Comparison of ENCODE assay signal across 29 cellular contexts in genomic region chr12:115485967-115486366, GRCh38.
"Had no signal": no experiment of that assay in that cellular context is flagged by ENCODE, and none has a peak within 500 bp of the region (broad histone marks: within the 10 kb centered on the region; RNA-seq: fewer than 3 reads in every experiment).

No MANE protein-coding gene starts in this region.

- H3K36me3 ChIP-seq: heart left ventricle, lower lobe of right lung, right atrium auricular region, transverse colon had no signal

- H3K27me3 Mint-ChIP-seq: activated CD8-positive, alpha-beta T cell treated with anti-CD3 and anti-CD28 coated beads for 36 hours; activated naive CD8-positive, alpha-beta T cell treated with anti-CD3 and anti-CD28 coated beads, Interleukin-2, amount 50 U/mL, for 24 hours; activated T-helper 17 cell treated with anti-CD3 and anti-CD28 coated beads, Interleukin-2, amount 50 U/mL, for 72 hours had no signal

- H2AFZ ChIP-seq: parathyroid adenoma had no signal

- H3K9me3 ChIP-seq: lower lobe of right lung, mucosa of descending colon, psoas muscle, right atrium auricular region, testis, transverse colon had no signal

- H3K27ac ChIP-seq: heart left ventricle, lower lobe of right lung, parathyroid adenoma, psoas muscle, right atrium auricular region, testis, transverse colon had no signal

- H3K9me3 Mint-ChIP-seq: activated T-cell treated with anti-CD3 and anti-CD28 coated beads, Interleukin-2, amount 50 U/mL, for 4 hours had no signal

- H3K27ac Mint-ChIP-seq: activated CD8-positive, alpha-beta T cell treated with anti-CD3 and anti-CD28 coated beads for 36 hours; activated naive CD4-positive, alpha-beta T cell treated with anti-CD3 and anti-CD28 coated beads, Interleukin-2, amount 50 U/mL, for 24 hours; activated naive CD8-positive, alpha-beta T cell treated with anti-CD3 and anti-CD28 coated beads, Interleukin-2, amount 50 U/mL, for 24 hours; activated T-helper 17 cell treated with anti-CD3 and anti-CD28 coated beads, Interleukin-2, amount 50 U/mL, for 72 hours; natural killer cell treated with Interleukin-12 subunit alpha and Interleukin-12 subunit beta and Interleukin-15 and Interleukin-18, amount 100 ng/mL, for 72 hours; WTC11 had no signal

- H3K4me1 ChIP-seq: lower lobe of right lung, parathyroid adenoma, psoas muscle, right atrium auricular region, testis, transverse colon had no signal

- H3K36me3 Mint-ChIP-seq: activated naive CD4-positive, alpha-beta T cell treated with anti-CD3 and anti-CD28 coated beads, Interleukin-2, amount 50 U/mL, for 24 hours; natural killer cell treated with Interleukin-12 subunit alpha and Interleukin-12 subunit beta and Interleukin-15 and Interleukin-18, amount 100 ng/mL, for 72 hours had no signal

- H3K4me3 Mint-ChIP-seq: activated CD8-positive, alpha-beta T cell treated with anti-CD3 and anti-CD28 coated beads for 36 hours; activated naive CD4-positive, alpha-beta T cell treated with anti-CD3 and anti-CD28 coated beads, Interleukin-2, amount 50 U/mL, for 24 hours; activated naive CD8-positive, alpha-beta T cell treated with anti-CD3 and anti-CD28 coated beads, Interleukin-2, amount 50 U/mL, for 24 hours; activated T-cell treated with anti-CD3 and anti-CD28 coated beads, Interleukin-2, amount 50 U/mL, for 4 hours; activated T-helper 17 cell treated with anti-CD3 and anti-CD28 coated beads, Interleukin-2, amount 50 U/mL, for 72 hours; natural killer cell treated with Interleukin-12 subunit alpha and Interleukin-12 subunit beta and Interleukin-15 and Interleukin-18, amount 100 ng/mL, for 72 hours; WTC11 had no signal

- H3K9ac ChIP-seq: parathyroid adenoma had no signal

- H3K4me3 ChIP-seq: heart left ventricle, lower lobe of right lung, mucosa of descending colon, psoas muscle, right atrium auricular region, testis, transverse colon had no signal

- DNase-seq: activated CD4-positive, alpha-beta T cell treated with anti-CD3 and anti-CD28 coated beads for 1 hour; activated CD4-positive, alpha-beta T cell treated with anti-CD3 and anti-CD28 coated beads, Interleukin-2, amount 50 U/mL, for 1 hour; activated CD8-positive, alpha-beta T cell treated with anti-CD3 and anti-CD28 coated beads for 36 hours; activated naive CD8-positive, alpha-beta T cell treated with anti-CD3 and anti-CD28 coated beads, Interleukin-2, amount 50 U/mL, for 24 hours; activated T-cell treated with anti-CD3 and anti-CD28 coated beads, Interleukin-2, amount 50 U/mL, for 4 hours; amygdala; central memory CD4-positive, alpha-beta T cell; dermis blood vessel endothelial cell; effector CD8-positive, alpha-beta T cell; erythroblast; heart left ventricle; kidney glomerular epithelial cell; lower lobe of right lung; mesenchymal stem cell; mucosa of descending colon; occipital lobe; psoas muscle; stimulated activated CD4-positive, alpha-beta T cell treated with anti-CD3 and anti-CD28 coated beads, Interleukin-4, amount 100 ng/mL, for 1 hour; stimulated activated naive CD8-positive, alpha-beta T cell treated with anti-CD3 and anti-CD28 coated beads, Interleukin-15, Interleukin-2, amounts not matched to agents 100 U/mL and 50 U/mL, for 24 hours; T-helper 2 cell; testis; transverse colon had no signal

- H3K79me2 ChIP-seq: parathyroid adenoma had no signal

- H3K4me1 Mint-ChIP-seq: activated naive CD4-positive, alpha-beta T cell treated with anti-CD3 and anti-CD28 coated beads, Interleukin-2, amount 50 U/mL, for 24 hours; activated naive CD8-positive, alpha-beta T cell treated with anti-CD3 and anti-CD28 coated beads, Interleukin-2, amount 50 U/mL, for 24 hours; activated T-helper 17 cell treated with anti-CD3 and anti-CD28 coated beads, Interleukin-2, amount 50 U/mL, for 72 hours; WTC11 had no signal

- H3K27me3 ChIP-seq: heart left ventricle, right atrium auricular region, testis, transverse colon had no signal

- ATAC-seq: activated CD8-positive, alpha-beta T cell treated with anti-CD3 and anti-CD28 coated beads for 36 hours; activated naive CD8-positive, alpha-beta T cell treated with anti-CD3 and anti-CD28 coated beads, Interleukin-2, amount 50 U/mL, for 24 hours; activated T-cell treated with anti-CD3 and anti-CD28 coated beads, Interleukin-2, amount 50 U/mL, for 4 hours; activated T-helper 17 cell treated with anti-CD3 and anti-CD28 coated beads, Interleukin-2, amount 50 U/mL, for 72 hours; heart left ventricle; left lobe of liver; lower lobe of right lung; mucosa of descending colon; natural killer cell treated with Interleukin-12 subunit alpha and Interleukin-12 subunit beta and Interleukin-15 and Interleukin-18, amount 100 ng/mL, for 72 hours; psoas muscle; stimulated activated naive CD8-positive, alpha-beta T cell treated with anti-CD3 and anti-CD28 coated beads, Interleukin-15, Interleukin-2, amounts not matched to agents 100 U/mL and 50 U/mL, for 24 hours; WTC11 had no signal
